Comparison of ENCODE assay signal across 14 cellular contexts in genomic region chr14:85634205-85634604, GRCh38.
DNase-seq lines count a peak whose midpoint lies in the region; ATAC-seq and TF ChIP-seq lines count a peak whose summit lies in the region.
"Had no signal": no experiment of that assay in that cellular context is flagged by ENCODE, and none has a peak within 500 bp of the region (broad histone marks: within the 10 kb centered on the region; RNA-seq: fewer than 3 reads in every experiment).

No MANE protein-coding gene starts in this region.

- no peak overlapping the region for H3K9ac ChIP-seq in Loucy (ENCODE audit: low read depth, low read length, poor library complexity, severe bottlenecking)

- intact Hi-C loops in cardiac septum (cut with DNase I), result no loop called here

- H3K4me1 ChIP-seq in Loucy (ENCODE audit: insufficient read depth, low read length, poor library complexity, severe bottlenecking), result no peaks in the 10 kb centered on the region
- H3K4me1 ChIP-seq: right lobe of liver had no signal

- TF ChIP-seq CTCF in Loucy (conservative IDR thresholded peaks at IDR 0.05; ENCODE audit: low read length), result no peak

- peak overlapping the region; percentile 90 for H2AFZ ChIP-seq in Loucy (ENCODE audit: low read length)

- H3K9me3 ChIP-seq in Loucy (ENCODE audit: insufficient read depth, low read depth, low read length), result no peaks in the 10 kb centered on the region
- H3K9me3 ChIP-seq: right lobe of liver had no signal

- ATAC-seq in GM18907 (IDR thresholded peaks at IDR 0.05; ENCODE audit: unreplicated experiment), result no peak
- ATAC-seq: activated CD4-positive, alpha-beta T cell treated with anti-CD3 and anti-CD28 coated beads for 36 hours; right lobe of liver; Right ventricle myocardium inferior had no signal

- no peaks in the 10 kb centered on the region for H3K36me3 ChIP-seq in Loucy (ENCODE audit: insufficient read depth, low read length)
- H3K36me3 ChIP-seq: right lobe of liver had no signal

- H3F3A ChIP-seq in Loucy (ENCODE audit: low read depth), result no peaks in the 10 kb centered on the region

- H3K9me2 ChIP-seq in Loucy (replicated peaks; ENCODE audit: low read depth, low read length), result no peaks in the 10 kb centered on the region

- H3K4me2 ChIP-seq in Loucy (ENCODE audit: low read depth, low read length, poor library complexity, severe bottlenecking), result no peak overlapping the region

- no peaks in the 10 kb centered on the region for H3K79me2 ChIP-seq in Loucy (ENCODE audit: insufficient read depth, low read length)

- no peaks in the 10 kb centered on the region for H3K27me3 ChIP-seq in Loucy (ENCODE audit: insufficient read depth, low read length, poor library complexity, severe bottlenecking)
- H3K27me3 ChIP-seq: right lobe of liver had no signal

- peak; percentile 9 for DNase-seq in EL
- peak; percentile 41 for DNase-seq in amniotic epithelial cell (ENCODE audit: low read depth)
- DNase-seq in foreskin melanocyte, result peak; percentile 58
- no peak for DNase-seq in cardiac septum (ENCODE audit: low spot score)
- DNase-seq in NK-92 treated with Interleukin-12 subunit alpha and Interleukin-12 subunit beta, amount 100 ng/mL, for 24 hours (lab: John Stamatoyannopoulos, UW), result no peak
- DNase-seq in NCI-H187 treated with DMSO at 0.1 percent for 48 hours (lab: John Stamatoyannopoulos, UW), result no peak
- DNase-seq: activated CD4-positive, alpha-beta T cell treated with anti-CD3 and anti-CD28 coated beads for 36 hours; activated CD8-positive, alpha-beta memory T cell treated with anti-CD3 and anti-CD28 coated beads, Interleukin-2, amount 50 U/mL, for 48 hours; kidney; NCI-H1694 treated with DMSO at 0.1 percent for 48 hours; right lobe of liver had no signal

- no peaks in the 10 kb centered on the region for H4K20me1 ChIP-seq in Loucy (ENCODE audit: insufficient read depth, low read length, poor library complexity, severe bottlenecking)

- H3K4me3 ChIP-seq in Loucy (ENCODE audit: low read length, poor library complexity, severe bottlenecking), result no peak overlapping the region
- H3K4me3 ChIP-seq: right lobe of liver had no signal

Comparison
In these comparisons a context has a peak if more than half of its experiments do, and no peak if none do; other contexts are left out.
1. DNase-seq: peak in EL (single experiment), amniotic epithelial cell (single experiment) and foreskin melanocyte (single experiment); none in cardiac septum (single experiment), NK-92 treated with Interleukin-12 subunit alpha and Interleukin-12 subunit beta, amount 100 ng/mL, for 24 hours (single experiment) and NCI-H187 treated with DMSO at 0.1 percent for 48 hours (single experiment).